18 cellular contexts compared by ENCODE assay signal in genomic region chr19:45777395-45777961, GRCh38. TPM values are rescaled to one million over a fixed set of nuclear protein-coding genes. Genes with fewer than 3 reads are reported as not detected.
A peak's percentile ranks its signal among the peaks of the same experiment; 100 is the strongest.
DNase-seq lines count a peak whose midpoint lies in the region; ATAC-seq, FAIRE-seq and TF ChIP-seq lines count a peak whose summit lies in the region.
"Had no signal": no experiment of that assay in that cellular context is flagged by ENCODE, and none has a peak within 500 bp of the region (broad histone marks: within the 10 kb centered on the region; RNA-seq: fewer than 3 reads in every experiment).

No MANE protein-coding gene starts in this region.

- H3K36me3 Mint-ChIP-seq in nephron (ENCODE audit: low read depth): peaks cover 28% of the 10 kb centered on the region

- no peak for FAIRE-seq in pancreas (lab: Jason Lieb, UNC)
- FAIRE-seq: GM12892, H1 had no signal

- peaks cover 0 to 25% (median 16%) of the 10 kb centered on the region in 3 donors for H3K36me3 ChIP-seq in pancreas

- H3K27me3 Mint-ChIP-seq in nephron (ENCODE audit: low read depth): no peaks in the 10 kb centered on the region

- TF ChIP-seq CTCF in nephron (IDR thresholded peaks at IDR 0.05; ENCODE audit: unreplicated experiment in 3 of 3) (no peak), pancreas (IDR thresholded peaks at IDR 0.05) (no peak)

- no peaks in the 10 kb centered on the region for H3K9me3 Mint-ChIP-seq in nephron
- H3K9me3 Mint-ChIP-seq: CD4-positive, alpha-beta T cell; HFFc6 had no signal

- ATAC-seq in left ventricle myocardium superior (no peak), pancreas (no peak), HG02840 (IDR thresholded peaks at IDR 0.05; ENCODE audit: low FRiP score, unreplicated experiment) (no peak)

- H3K4me3 ChIP-seq in pancreas: no peak overlapping the region
- H3K4me3 ChIP-seq: BLaER1 treated with 17β-estradiol and CSF1 and Interleukin-3, amounts not matched to agents 10 nM and 100 nM; HAP-1 had no signal

- H3K27ac ChIP-seq in pancreas: no peak overlapping the region
- H3K27ac ChIP-seq: 22Rv1; BLaER1 treated with 17β-estradiol and CSF1 and Interleukin-3, amounts not matched to agents 10 nM and 100 nM; HL-60 had no signal

- intact Hi-C loops in cardiac septum (cut with DNase I): no loop called here
- intact Hi-C loops in left ventricle myocardium superior (cut with micrococcal nuclease): no loop called here
- intact Hi-C loops in pancreas (cut with DNase I): no loop called here

- H3K9me3 ChIP-seq in pancreas: no peaks in the 10 kb centered on the region
- H3K9me3 ChIP-seq: BLaER1 treated with 17β-estradiol and CSF1 and Interleukin-3, amounts not matched to agents 10 nM and 100 nM; HAP-1 had no signal

- peaks cover 28% of the 10 kb centered on the region for H3K4me1 Mint-ChIP-seq in nephron

- no peak overlapping the region for H3K27ac Mint-ChIP-seq in nephron
- H3K27ac Mint-ChIP-seq: CD4-positive, alpha-beta T cell; HFFc6 had no signal

- H3K4me1 ChIP-seq in pancreas: peaks cover 10 to 27% (median 13%) of the 10 kb centered on the region in 3 donors

- peak overlapping the region in 2 of 3 experiments; percentile 9 to 22 for H3K4me3 Mint-ChIP-seq in nephron
- H3K4me3 Mint-ChIP-seq: CD4-positive, alpha-beta T cell; HFFc6 had no signal

- 93% methylated on average over 34 of the region's 34 CpGs for WGBS in pancreas, 2 donors

- no peaks in the 10 kb centered on the region for H3K27me3 ChIP-seq in pancreas

- DNase-seq in cardiac septum (ENCODE audit: low spot score) (peak; percentile 67), left ventricle myocardium superior (no peak), pancreas (peak in 4 of 6 donors; percentile 14 to 78 (median 46)), KG1 (lab: John Stamatoyannopoulos, UW) (no peak), NCI-H226 (no peak)
- DNase-seq: CD4-positive, alpha-beta T cell; DND-41; GDM1; HFFc6 had no signal

RNA-seq across cellular contexts. Expression of gene DMPK, which starts 4.8 kb away (rescaled TPM):
- total RNA-seq in cardiac septum: 441 TPM
- total RNA-seq in left ventricle myocardium superior: 275 TPM
- total RNA-seq in pancreas: 10 to 100 TPM; 27.0 to 74.7 (median 37.7) TPM
- polyA plus RNA-seq in pancreas: 100 to 1,000 TPM; 147 to 293 TPM

RNA-seq across cellular contexts. Expression of gene SIX5, which starts 8.4 kb away (rescaled TPM):
- total RNA-seq in cardiac septum (20.7 TPM), left ventricle myocardium superior (26.1 TPM), pancreas (10 to 100 TPM; 18.7 to 38.2 (median 28.0) TPM)
- 10 to 100 TPM; 25.1 to 42.5 TPM for polyA plus RNA-seq in pancreas

RNA-seq across cellular contexts. Expression of gene DMWD, which starts 15.2 kb away (rescaled TPM):
- 120 TPM for total RNA-seq in cardiac septum
- 64.6 TPM for total RNA-seq in left ventricle myocardium superior
- total RNA-seq in pancreas: 10 to 100 TPM; 14.3 to 23.0 (median 18.6) TPM
- 10 to 100 TPM; 14.2 to 39.8 TPM for polyA plus RNA-seq in pancreas

RNA-seq across cellular contexts. Expression of gene RSPH6A, which starts 37.6 kb away (rescaled TPM):
- 0.16 TPM for total RNA-seq in cardiac septum
- not detected for total RNA-seq in left ventricle myocardium superior
- under 1 TPM in 1 of 6 donors, not detected in 5; 0.08 TPM for total RNA-seq in pancreas
- polyA plus RNA-seq in pancreas: under 1 TPM in 1 of 2 donors, not detected in 1; 0.08 TPM

RNA-seq across cellular contexts. Expression of gene MEIOSIN, which starts 44.2 kb away (rescaled TPM):
- not detected for total RNA-seq in cardiac septum
- not detected for total RNA-seq in left ventricle myocardium superior
- total RNA-seq in pancreas: not detected
- polyA plus RNA-seq in pancreas: not detected
- total RNA-seq: A673; CD4-positive, alpha-beta T cell; H1; HFFc6 had no signal

Comparison
In these comparisons a context has a peak if more than half of its experiments do, and no peak if none do; other contexts are left out.
1. DNase-seq: peak in cardiac septum (single experiment) and pancreas (4 of 6); none in left ventricle myocardium superior (single experiment), KG1 (single experiment) and NCI-H226 (single experiment).